In genomic region chr11:27552356-27552755, GRCh38 we compare ENCODE assay signal across 31 cellular contexts.
"Had no signal": no experiment of that assay in that cellular context is flagged by ENCODE, and none has a peak within 500 bp of the region (broad histone marks: within the 10 kb centered on the region; RNA-seq: fewer than 3 reads in every experiment).

No MANE protein-coding gene starts in this region.

- H3K27me3 ChIP-seq: adrenal gland, body of pancreas, breast epithelium, MG63, Peyer's patch, SJSA1 had no signal

- H3K4me1 Mint-ChIP-seq: activated CD4-positive, alpha-beta memory T cell treated with anti-CD3 and anti-CD28 coated beads, Interleukin-2, amount 10 ng/mL, durations not matched to agents 7 days and 5 days had no signal

- ATAC-seq: activated naive CD4-positive, alpha-beta T cell treated with anti-CD3 and anti-CD28 coated beads, Interleukin-2, amount 50 U/mL, for 72 hours; body of pancreas; PC-3 had no signal

- H3K27ac ChIP-seq: adrenal gland, body of pancreas, breast epithelium, coronary artery, Peyer's patch, SJSA1, VCaP had no signal

- H3K27ac Mint-ChIP-seq: activated CD4-positive, alpha-beta memory T cell treated with anti-CD3 and anti-CD28 coated beads, Interleukin-2, amount 10 ng/mL, durations not matched to agents 7 days and 5 days; activated naive CD4-positive, alpha-beta T cell treated with anti-CD3 and anti-CD28 coated beads, Interleukin-2, amount 50 U/mL, for 72 hours; activated T-cell treated with anti-CD3 and anti-CD28 coated beads, Interleukin-2, amount 50 U/mL, for 24 hours; activated T-helper 2 cell treated with anti-CD3 and anti-CD28 coated beads, Interferon-gamma antibody, Interleukin-2, Interleukin-4, amounts not matched to agents 10 μg/mL and 5 μg/mL and 100 μg/mL, durations not matched to agents 14 hours and 24 hours and 36 hours; T-helper 1 cell treated with Interleukin-12 subunit alpha and Interleukin-12 subunit beta and Interleukin-4 antibody, amounts not matched to agents 30 μg/mL and 1 μg/mL, for 36 hours; T-helper 2 cell treated with Interferon-gamma antibody and Interleukin-4, amounts not matched to agents 5 μg/mL and 100 μg/mL, for 36 hours had no signal

- DNase-seq: activated CD4-positive, alpha-beta memory T cell treated with anti-CD3 and anti-CD28 coated beads, Interleukin-2, amount 10 ng/mL, durations not matched to agents 7 days and 5 days; activated CD4-positive, alpha-beta T cell treated with anti-CD3 and anti-CD28 coated beads for 1 hour; activated CD4-positive, alpha-beta T cell treated with anti-CD3 and anti-CD28 coated beads for 48 hours; activated CD4-positive, CD25-positive, alpha-beta regulatory T cell; activated gamma-delta T cell; activated naive CD4-positive, alpha-beta T cell treated with Interleukin-2 at 50 U/mL for 16 hours; activated T-cell treated with anti-CD3 and anti-CD28 coated beads, Interleukin-2, amount 50 U/mL, for 24 hours; adrenal gland; body of pancreas; Kasumi-1; MG63; NCI-H1048; NCI-H1436 treated with DMSO at 0.1 percent for 48 hours; NCI-H1694 treated with DMSO at 0.1 percent for 48 hours; NCI-H2029; NCI-H345; NCI-H526 treated with DMSO at 0.1 percent for 48 hours; NCI-H774; PC-3; Peyer's patch; RPMI8226; SHP77 treated with DMSO at 0.1 percent for 48 hours; SK-N-SH had no signal

- H3K4me1 ChIP-seq: adrenal gland, body of pancreas, breast epithelium, Peyer's patch, SJSA1 had no signal

- H3K4me3 ChIP-seq: adrenal gland, body of pancreas, breast epithelium, coronary artery, MG63, Peyer's patch, SJSA1 had no signal

- H3K36me3 Mint-ChIP-seq: activated naive CD4-positive, alpha-beta T cell treated with anti-CD3 and anti-CD28 coated beads, Interleukin-2, amount 50 U/mL, for 72 hours had no signal

- H3K36me3 ChIP-seq: adrenal gland, breast epithelium, MG63, Peyer's patch, SJSA1 had no signal

- H3K9me3 Mint-ChIP-seq: activated CD4-positive, alpha-beta memory T cell treated with anti-CD3 and anti-CD28 coated beads, Interleukin-2, amount 10 ng/mL, durations not matched to agents 7 days and 5 days; activated naive CD4-positive, alpha-beta T cell treated with anti-CD3 and anti-CD28 coated beads, Interleukin-2, amount 50 U/mL, for 72 hours; activated T-cell treated with anti-CD3 and anti-CD28 coated beads, Interleukin-2, amount 50 U/mL, for 24 hours; activated T-helper 2 cell treated with anti-CD3 and anti-CD28 coated beads, Interferon-gamma antibody, Interleukin-2, Interleukin-4, amounts not matched to agents 10 μg/mL and 5 μg/mL and 100 μg/mL, durations not matched to agents 14 hours and 24 hours and 36 hours; T-helper 1 cell treated with Interleukin-12 subunit alpha and Interleukin-12 subunit beta and Interleukin-4 antibody, amounts not matched to agents 30 μg/mL and 1 μg/mL, for 36 hours; T-helper 2 cell treated with Interferon-gamma antibody and Interleukin-4, amounts not matched to agents 5 μg/mL and 100 μg/mL, for 36 hours had no signal

- H3K4me2 ChIP-seq: SK-N-SH had no signal

- H3K4me3 Mint-ChIP-seq: activated CD4-positive, alpha-beta memory T cell treated with anti-CD3 and anti-CD28 coated beads, Interleukin-2, amount 10 ng/mL, durations not matched to agents 7 days and 5 days; activated T-cell treated with anti-CD3 and anti-CD28 coated beads, Interleukin-2, amount 50 U/mL, for 24 hours; T-helper 1 cell treated with Interleukin-12 subunit alpha and Interleukin-12 subunit beta and Interleukin-4 antibody, amounts not matched to agents 30 μg/mL and 1 μg/mL, for 36 hours; T-helper 2 cell treated with Interferon-gamma antibody and Interleukin-4, amounts not matched to agents 5 μg/mL and 100 μg/mL, for 36 hours had no signal

- H3K9me3 ChIP-seq: adrenal gland, body of pancreas, breast epithelium, MG63, Peyer's patch, SJSA1, SK-N-SH had no signal

- H3K9ac ChIP-seq: SK-N-SH had no signal

- H3K27me3 Mint-ChIP-seq: activated CD4-positive, alpha-beta memory T cell treated with anti-CD3 and anti-CD28 coated beads, Interleukin-2, amount 10 ng/mL, durations not matched to agents 7 days and 5 days; activated T-cell treated with anti-CD3 and anti-CD28 coated beads, Interleukin-2, amount 50 U/mL, for 24 hours had no signal
